In the genomic region with DNA sequence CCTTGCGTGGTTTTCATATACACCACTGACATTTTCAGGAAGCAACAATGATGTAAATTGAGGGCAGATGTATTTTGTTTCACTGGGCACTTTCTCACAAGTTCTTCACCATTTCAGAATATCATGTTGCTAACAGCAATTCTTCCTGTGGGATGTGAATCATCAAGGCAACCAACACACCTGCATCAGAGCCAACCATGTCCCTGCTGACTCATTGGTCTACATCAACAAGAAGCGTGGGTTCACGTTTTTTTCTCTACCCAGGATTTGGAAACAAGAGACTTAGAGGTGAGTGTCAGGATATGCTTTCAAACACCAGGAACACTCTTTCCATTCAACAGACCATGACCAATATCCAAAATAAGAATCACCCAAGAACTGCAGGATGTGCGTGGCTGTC, we compare ENCODE assay signal across 1 cellular context.
TF ChIP-seq lines count a peak whose summit lies in the region.

No MANE protein-coding gene starts in this region.

TF ChIP-seq in IMR-90, 13 proteins besides CTCF, POLR2A, EP300 and RAD21 (continued from another document):
- TF ChIP-seq MXI1 (IDR thresholded peaks at IDR 0.05; ENCODE audit: borderline replicate concordance, low read depth, low read length) (no peak), RFX5 (IDR thresholded peaks at IDR 0.05; ENCODE audit: low read depth, low read length) (no peak), BHLHE40 (IDR thresholded peaks at IDR 0.05; ENCODE audit: low read depth, low read length) (no peak), CHD1 (IDR thresholded peaks at IDR 0.05; ENCODE audit: low read depth, low read length) (no peak)
- TF ChIP-seq, protein P1, sequence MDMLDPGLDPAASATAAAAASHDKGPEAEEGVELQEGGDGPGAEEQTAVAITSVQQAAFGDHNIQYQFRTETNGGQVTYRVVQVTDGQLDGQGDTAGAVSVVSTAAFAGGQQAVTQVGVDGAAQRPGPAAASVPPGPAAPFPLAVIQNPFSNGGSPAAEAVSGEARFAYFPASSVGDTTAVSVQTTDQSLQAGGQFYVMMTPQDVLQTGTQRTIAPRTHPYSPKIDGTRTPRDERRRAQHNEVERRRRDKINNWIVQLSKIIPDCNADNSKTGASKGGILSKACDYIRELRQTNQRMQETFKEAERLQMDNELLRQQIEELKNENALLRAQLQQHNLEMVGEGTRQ (IDR thresholded peaks at IDR 0.05; ENCODE audit: low read depth, low read length), result no peak
